In genomic region chr16:70679653-70680494, GRCh38 we compare ENCODE assay signal across 8 cellular contexts. TPM values are rescaled to one million over a fixed set of nuclear protein-coding genes. Genes with fewer than 3 reads are reported as not detected.
DNase-seq lines count a peak whose midpoint lies in the region; ATAC-seq, FAIRE-seq and TF ChIP-seq lines count a peak whose summit lies in the region.

No MANE protein-coding gene starts in this region.

- H3K4me1 ChIP-seq in hepatocyte (ENCODE audit: insufficient read depth) (peaks cover 35% of the 10 kb centered on the region), stomach (peaks cover 46 to 54% (median 50%) of the 10 kb centered on the region in 4 donors)

- intact Hi-C loops in stomach (cut with DNase I; ENCODE audit: low total_unique reads) = no loop called here

- peak; percentile 46 for TF ChIP-seq CTCF in astrocyte of the spinal cord (IDR thresholded peaks at IDR 0.05; ENCODE audit: low read depth, low read length)
- TF ChIP-seq CTCF in hepatocyte (IDR thresholded peaks at IDR 0.05; ENCODE audit: poor library complexity) = peak; percentile 24
- TF ChIP-seq CTCF in stomach (IDR thresholded peaks at IDR 0.05) = peak in 3 of 7 experiments; percentile 38 to 69 (median 62)

- FAIRE-seq in GM18507 (lab: Jason Lieb, UNC) (no peak), GM12891 (lab: Jason Lieb, UNC) (no peak)

- no peaks in the 10 kb centered on the region for H3K36me3 ChIP-seq in hepatocyte (replicated peaks; ENCODE audit: insufficient read depth, low read depth)
- peaks cover 26 to 50% (median 49%) of the 10 kb centered on the region in 4 donors for H3K36me3 ChIP-seq in stomach

- no peaks in the 10 kb centered on the region for H3K9me3 ChIP-seq in hepatocyte (ENCODE audit: low read depth)
- H3K9me3 ChIP-seq in stomach = no peaks in the 10 kb centered on the region

- peaks cover 47% of the 10 kb centered on the region for H3K79me2 ChIP-seq in hepatocyte

- H3K27ac ChIP-seq in hepatocyte = no peak overlapping the region
- H3K27ac ChIP-seq in stomach = peak overlapping the region in 4 of 5 donors; percentile 64 to 95 (median 84)

- H3K4me3 ChIP-seq in astrocyte of the spinal cord (ENCODE audit: low read depth, low read length) = no peak overlapping the region
- no peak overlapping the region for H3K4me3 ChIP-seq in hepatocyte
- H3K4me3 ChIP-seq in stomach = no peak overlapping the region

- H3K4me2 ChIP-seq in hepatocyte = peak overlapping the region; percentile 56

- no peak for TF ChIP-seq POLR2A in stomach (IDR thresholded peaks at IDR 0.05)
- TF ChIP-seq POLR2A in GM12891 (IDR thresholded peaks at IDR 0.05; ENCODE audit: low read depth, low read length) = no peak

- DNase-seq in GM18507 (ENCODE audit: extremely low spot score, insufficient read length, low read depth) (peak; percentile 30), astrocyte of the spinal cord (ENCODE audit: low read depth, low spot score) (no peak), hepatocyte (ENCODE audit: low spot score) (no peak), stomach (no peak), HuH-7 (ENCODE audit: low spot score) (no peak), GM12891 (ENCODE audit: insufficient read length, low spot score) (no peak), DMS 273 treated with DMSO at 0.1 percent for 48 hours (lab: John Stamatoyannopoulos, UW) (no peak)

- H4K20me1 ChIP-seq in hepatocyte (ENCODE audit: insufficient read depth, poor library complexity, severe bottlenecking) = peaks cover 45% of the 10 kb centered on the region

- no peak for ATAC-seq in HG02870 (IDR thresholded peaks at IDR 0.05; ENCODE audit: unreplicated experiment)

- no peak overlapping the region for H2AFZ ChIP-seq in hepatocyte

- no peaks in the 10 kb centered on the region for H3K9me2 ChIP-seq in hepatocyte (replicated peaks; ENCODE audit: insufficient read depth)

- no peaks in the 10 kb centered on the region for H3K27me3 ChIP-seq in hepatocyte
- peaks cover 0 to 4% (median 0%) of the 10 kb centered on the region in 3 donors for H3K27me3 ChIP-seq in stomach

- in situ Hi-C loops in astrocyte of the spinal cord (cut with HindIII; ENCODE audit: low sequenced_read_pairs) = no loop called here

- no peak for TF ChIP-seq EP300 in stomach (IDR thresholded peaks at IDR 0.05)

- 83% methylated on average over 27 of the region's 83 CpGs for WGBS in hepatocyte (ENCODE audit: low lambda C conversion rate, missing lambda C conversion rate)
- WGBS in stomach, 5 donors = 62 to 84% (median 79%) methylated on average over 43 to 83 of the region's 83 CpGs

TF ChIP-seq in GM12891, 5 proteins besides CTCF, POLR2A, EP300 and RAD21:
- no peak for TF ChIP-seq TAF1 (IDR thresholded peaks at IDR 0.05; ENCODE audit: low read depth, low read length)
- no peak for TF ChIP-seq POLR2AphosphoS5 (IDR thresholded peaks at IDR 0.05; ENCODE audit: low read depth, low read length)
- no peak for TF ChIP-seq POU2F2 (IDR thresholded peaks at IDR 0.05; ENCODE audit: low read depth, low read length)

RNA-seq across cellular contexts. Expression of gene MTSS2, which starts 6.0 kb away (rescaled TPM):
- total RNA-seq in hepatocyte (16.1 and 19.6 TPM in 2 replicates), stomach (10 to 100 TPM in 4 of 5 donors, 1 to 10 TPM in 1; 5.8 to 50.7 (median 17.4) TPM)
- polyA plus RNA-seq in hepatocyte (10.4 and 16.5 TPM in 2 replicates), stomach (10 to 100 TPM; 19.7 to 42.2 (median 33.0) TPM)
- 0.21 TPM for polyA plus RNA-seq in GM12891 (2012; ENCODE audit: low read depth, missing spikeins)

RNA-seq across cellular contexts. Expression of gene IL34, which starts 33.5 kb away (rescaled TPM):
- total RNA-seq in hepatocyte (2.2 TPM in 2 replicates), stomach (1 to 10 TPM in 1 of 5 donors, under 1 TPM in 2, not detected in 2; 0.45 to 2.0 (median 0.87) TPM)
- polyA plus RNA-seq in hepatocyte (0.48 and 2.6 TPM in 2 replicates), stomach (1 to 10 TPM; 1.5 to 5.9 (median 2.1) TPM)
- 0.18 TPM for polyA plus RNA-seq in GM12891 (2012; ENCODE audit: low read depth, missing spikeins)
